16 cellular contexts compared by ENCODE assay signal in genomic region chr4:166144607-166145006, GRCh38.
"Had no signal": no experiment of that assay in that cellular context is flagged by ENCODE, and none has a peak within 500 bp of the region (broad histone marks: within the 10 kb centered on the region; RNA-seq: fewer than 3 reads in every experiment).

No MANE protein-coding gene starts in this region.

- H3K27me3 ChIP-seq: ascending aorta, breast epithelium, suprapubic skin had no signal

- H3K4me3 ChIP-seq: ascending aorta, breast epithelium, skin epidermis, suprapubic skin had no signal

- DNase-seq: activated naive CD4-positive, alpha-beta T cell; dermis blood vessel endothelial cell; effector memory CD8-positive, alpha-beta T cell; hypothalamus; mesenchymal stem cell; occipital lobe; right cardiac atrium; stimulated activated naive CD8-positive, alpha-beta T cell treated with anti-CD3 and anti-CD28 coated beads, Interleukin-15, Interleukin-2, amounts not matched to agents 100 U/mL and 50 U/mL, for 24 hours; T-helper 9 cell; trophoblast cell had no signal

- ATAC-seq: activated CD4-positive, CD25-positive, alpha-beta regulatory T cell treated with anti-CD3 and anti-CD28 coated beads, Interleukin-2, amount 50 U/mL, for 24 hours; effector memory CD8-positive, alpha-beta T cell; natural killer cell treated with Interleukin-12 subunit alpha and Interleukin-12 subunit beta and Interleukin-15 and Interleukin-18, amount 100 ng/mL, for 72 hours; right cardiac atrium; stimulated activated naive CD8-positive, alpha-beta T cell treated with anti-CD3 and anti-CD28 coated beads, Interleukin-15, Interleukin-2, amounts not matched to agents 100 U/mL and 50 U/mL, for 24 hours had no signal

- H3K4me1 ChIP-seq: ascending aorta, breast epithelium, suprapubic skin had no signal

- H3K36me3 ChIP-seq: ascending aorta, breast epithelium, suprapubic skin had no signal

- H3K27ac ChIP-seq: ascending aorta, breast epithelium, skin epidermis, suprapubic skin had no signal

- H3K9me3 ChIP-seq: ascending aorta, breast epithelium, suprapubic skin had no signal
